In genomic region chr13:44748439-44748838, GRCh38 we compare ENCODE assay signal across 22 cellular contexts.
A peak's percentile ranks its signal among the peaks of the same experiment; 100 is the strongest.
DNase-seq lines count a peak whose midpoint lies in the region; ATAC-seq and FAIRE-seq lines count a peak whose summit lies in the region.
"Had no signal": no experiment of that assay in that cellular context is flagged by ENCODE, and none has a peak within 500 bp of the region (broad histone marks: within the 10 kb centered on the region; RNA-seq: fewer than 3 reads in every experiment).

No MANE protein-coding gene starts in this region.

- 44 to 72% (median 55%) methylated on average over 1 of the region's 1 CpG for WGBS in small intestine, 3 donors

- intact Hi-C loops in left colon (cut with DNase I, micrococcal nuclease): no loop called here

- H3K27ac ChIP-seq in small intestine (ENCODE audit: low read depth in 1 of 2, low read length in 1 of 2): no peak overlapping the region
- H3K27ac ChIP-seq: 22Rv1, A549, C4-2B, HL-60 had no signal

- H3K4me1 ChIP-seq in small intestine (ENCODE audit: control insufficient read depth in 2 of 2, insufficient read depth in 1 of 2, low read depth in 1 of 2, low read length in 1 of 2): no peaks in the 10 kb centered on the region
- H3K4me1 ChIP-seq: A549 had no signal

- peak; percentile 80 for ATAC-seq in left colon
- ATAC-seq: A549, GM12878, HCT116 had no signal

- H3K27me3 ChIP-seq in small intestine (ENCODE audit: control insufficient read depth in 2 of 2, insufficient read depth in 2 of 2, low read length in 2 of 2): no peaks in the 10 kb centered on the region

- FAIRE-seq in small intestine (lab: Jason Lieb, UNC): no peak
- FAIRE-seq: A549, GM12878 had no signal

- H3K9me3 ChIP-seq in small intestine (ENCODE audit: control insufficient read depth, low read depth): no peaks in the 10 kb centered on the region
- H3K9me3 ChIP-seq: A549 had no signal

- no peaks in the 10 kb centered on the region for H3K36me3 ChIP-seq in small intestine (ENCODE audit: control insufficient read depth in 2 of 2, insufficient read depth in 2 of 2, low read length in 2 of 2)

- H3K4me3 ChIP-seq in small intestine (ENCODE audit: low read depth in 1 of 2, low read length in 2 of 2): no peak overlapping the region
- H3K4me3 ChIP-seq: A549, GM12878 had no signal

- DNase-seq in NCI-H2107 treated with DMSO at 0.1 percent for 48 hours (lab: John Stamatoyannopoulos, UW; ENCODE audit: unreplicated experiment): peak; percentile 9
- no peak for DNase-seq in NCI-H2107 (lab: John Stamatoyannopoulos, UW)
- peak; percentile 57 to 78 for DNase-seq in left colon
- DNase-seq in small intestine: peak; percentile 61
- no peak for DNase-seq in amniotic stem cell (lab: John Stamatoyannopoulos, UW)
- DNase-seq in NCI-H510A (lab: John Stamatoyannopoulos, UW): no peak
- no peak for DNase-seq in COR-L47 (lab: John Stamatoyannopoulos, UW)
- DNase-seq: AML-193; CD4-positive, alpha-beta T cell; DMS 273 treated with DMSO at 0.1 percent for 48 hours; DMS53; DND-41; EL; GOT3; H7; HFFc6 had no signal

Comparison
In these comparisons a context has a peak if more than half of its experiments do, and no peak if none do; other contexts are left out.
1. DNase-seq: peak in NCI-H2107 treated with DMSO at 0.1 percent for 48 hours (single experiment), left colon (2 of 2) and small intestine (single experiment); none in NCI-H2107 (single experiment), amniotic stem cell (single experiment), NCI-H510A (single experiment) and COR-L47 (single experiment).